In the genomic region with DNA sequence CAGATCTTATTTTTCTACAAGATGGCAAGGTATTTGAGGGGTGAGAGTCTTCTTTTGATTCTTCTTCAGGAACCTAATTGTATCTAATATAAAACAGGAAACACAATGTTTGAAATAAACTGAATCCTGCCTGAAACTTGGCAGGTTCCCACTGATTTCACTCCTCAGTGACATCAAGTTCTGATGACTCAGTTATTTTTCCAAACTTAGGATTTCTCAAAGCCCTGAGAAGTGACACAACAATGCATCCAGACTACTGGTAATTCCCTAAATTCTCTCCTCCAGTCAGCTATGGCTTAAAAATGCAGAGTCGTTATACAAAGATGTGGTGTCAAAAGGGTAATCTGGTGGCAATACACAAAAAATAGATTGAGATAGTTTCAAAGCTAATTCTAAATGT, we compare ENCODE assay signal across 9 cellular contexts.
A peak's percentile ranks its signal among the peaks of the same experiment; 100 is the strongest.
DNase-seq lines count a peak whose midpoint lies in the region; ATAC-seq and TF ChIP-seq lines count a peak whose summit lies in the region.
"Had no signal": no experiment of that assay in that cellular context is flagged by ENCODE, and none has a peak within 500 bp of the region (broad histone marks: within the 10 kb centered on the region; RNA-seq: fewer than 3 reads in every experiment).

No MANE protein-coding gene starts in this region.

- H3K27ac Mint-ChIP-seq in CD14-positive monocyte, result no peak overlapping the region

- intact Hi-C loops in CD14-positive monocyte (cut with micrococcal nuclease), result no loop called here

- no peaks in the 10 kb centered on the region for H3K36me3 Mint-ChIP-seq in CD14-positive monocyte

- no peaks in the 10 kb centered on the region for H3K4me1 Mint-ChIP-seq in CD14-positive monocyte

- H3K9me3 Mint-ChIP-seq in CD14-positive monocyte, result peaks cover 0 to 11% (median 1%) of the 10 kb centered on the region in 7 donors

- DNase-seq in ELR (ENCODE audit: low read depth), result peak; percentile 17
- peak; percentile 61 for DNase-seq in amniotic stem cell (lab: John Stamatoyannopoulos, UW)
- DNase-seq in fibroblast of the conjunctiva (ENCODE audit: low read depth), result peak; percentile 57
- DNase-seq in pulmonary artery endothelial cell (ENCODE audit: low read depth, low spot score), result peak; percentile 58
- no peak for DNase-seq in CD14-positive monocyte (ENCODE audit: low spot score)
- DNase-seq in HPDE6-E6E7 (ENCODE audit: extremely low spot score), result no peak
- DNase-seq in stimulated activated CD4-positive, alpha-beta T cell treated with anti-CD3 and anti-CD28 coated beads, Interleukin-15, amount 100 ng/mL, for 24 hours, result no peak
- DNase-seq: NCI-H1930 had no signal

- no peak for TF ChIP-seq CTCF in CD14-positive monocyte (IDR thresholded peaks at IDR 0.05)

- no peaks in the 10 kb centered on the region for H3K27me3 Mint-ChIP-seq in CD14-positive monocyte (ENCODE audit: low read depth in 3 of 3)

- ATAC-seq in HG03565 (IDR thresholded peaks at IDR 0.05; ENCODE audit: unreplicated experiment), result no peak

- no peak overlapping the region for H3K4me3 Mint-ChIP-seq in CD14-positive monocyte

Comparison
In these comparisons a context has a peak if more than half of its experiments do, and no peak if none do; other contexts are left out.
1. DNase-seq: peak in ELR (single experiment), amniotic stem cell (single experiment), fibroblast of the conjunctiva (single experiment) and pulmonary artery endothelial cell (single experiment); none in CD14-positive monocyte (single experiment), HPDE6-E6E7 (single experiment) and stimulated activated CD4-positive, alpha-beta T cell treated with anti-CD3 and anti-CD28 coated beads, Interleukin-15, amount 100 ng/mL, for 24 hours (single experiment).